In the genomic region with DNA sequence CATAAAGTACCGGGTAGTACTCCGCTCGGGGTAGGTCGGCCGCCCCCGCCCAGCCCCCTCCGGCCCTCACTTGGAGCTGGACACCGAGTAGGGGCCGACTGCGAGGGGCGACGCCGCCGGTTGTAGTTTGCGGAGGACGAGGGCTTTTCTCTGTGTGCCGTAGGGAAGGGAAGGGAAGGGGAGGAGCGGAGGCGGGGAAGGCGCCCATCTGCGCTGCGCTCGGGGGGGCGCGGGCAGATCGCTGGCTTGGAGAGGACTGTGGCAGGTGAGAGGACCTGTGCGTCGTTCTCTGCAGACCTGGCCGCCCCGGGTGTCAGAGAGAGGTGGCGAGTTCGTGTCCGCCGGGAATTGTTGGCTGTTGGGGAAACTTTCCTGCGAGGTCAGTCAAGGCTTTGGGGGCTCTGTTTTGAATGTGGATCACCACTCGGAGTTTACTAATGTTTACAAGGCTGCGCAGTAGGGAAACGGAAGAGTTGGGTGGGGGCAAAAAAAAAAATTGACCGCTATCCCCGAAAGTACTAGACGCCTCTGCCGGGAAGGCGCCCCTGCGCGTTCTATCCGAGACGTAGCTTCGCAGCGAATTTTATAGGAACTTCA, we compare ENCODE assay signal across 8 cellular contexts. TPM values are rescaled to one million over a fixed set of nuclear protein-coding genes. Genes with fewer than 3 reads are reported as not detected.
A peak's percentile ranks its signal among the peaks of the same experiment; 100 is the strongest.
DNase-seq lines count a peak whose midpoint lies in the region; ATAC-seq, FAIRE-seq and TF ChIP-seq lines count a peak whose summit lies in the region.

No MANE protein-coding gene starts in this region.

- H3K9ac ChIP-seq in GM23248: peak overlapping the region; percentile 98

- no peak for TF ChIP-seq CTCF in A549 (IDR thresholded peaks at IDR 0.05)
- 0 out of 2 replicates have a peak, but pooled peaks have one; percentile 40 for TF ChIP-seq CTCF in PC-9 (conservative IDR thresholded peaks at IDR 0.05)
- no peak for TF ChIP-seq CTCF in hepatocyte (IDR thresholded peaks at IDR 0.05; ENCODE audit: poor library complexity)
- TF ChIP-seq CTCF in gastrocnemius medialis (IDR thresholded peaks at IDR 0.05 in 4 of 5, conservative IDR thresholded peaks at IDR 0.05 in 1 of 5): no peak

- H2AFZ ChIP-seq in GM23248: peak overlapping the region; percentile 76
- H2AFZ ChIP-seq in PC-9: peak overlapping the region; percentile 73
- H2AFZ ChIP-seq in hepatocyte: no peak overlapping the region

- FAIRE-seq in A549 (lab: Jason Lieb, UNC): no peak

- TF ChIP-seq EP300 in A549 (IDR thresholded peaks at IDR 0.05): no peak

- H3K79me2 ChIP-seq in GM23248 (ENCODE audit: insufficient read depth) (peaks cover 62% of the 10 kb centered on the region), PC-9 (ENCODE audit: low read depth) (peaks cover 63% of the 10 kb centered on the region), hepatocyte (peaks cover 60% of the 10 kb centered on the region)

- H3K27ac ChIP-seq in A549 (peak overlapping the region; percentile 94 to 98), GM23248 (peak overlapping the region; percentile 98), PC-9 (peak overlapping the region; percentile 48), hepatocyte (peak overlapping the region; percentile 99), gastrocnemius medialis (peak overlapping the region; percentile 97 to 100 (median 100))

- H3K9me3 ChIP-seq in A549: no peaks in the 10 kb centered on the region
- H3K9me3 ChIP-seq in GM23248 (ENCODE audit: low read depth): no peaks in the 10 kb centered on the region
- H3K9me3 ChIP-seq in PC-9 (ENCODE audit: insufficient read depth, low read depth): no peaks in the 10 kb centered on the region
- no peaks in the 10 kb centered on the region for H3K9me3 ChIP-seq in hepatocyte (ENCODE audit: low read depth)
- H3K9me3 ChIP-seq in gastrocnemius medialis: no peaks in the 10 kb centered on the region

- ATAC-seq in A549 (peak; percentile 3; a peak in 5 of 6 replicates), gastrocnemius medialis (no peak), GM19023 (IDR thresholded peaks at IDR 0.05; ENCODE audit: unreplicated experiment) (no peak)

- peak overlapping the region; percentile 82 for H3K4me2 ChIP-seq in A549
- peak overlapping the region; percentile 89 for H3K4me2 ChIP-seq in GM23248 (ENCODE audit: unreplicated experiment)
- H3K4me2 ChIP-seq in PC-9: peak overlapping the region; percentile 82
- H3K4me2 ChIP-seq in hepatocyte: peak overlapping the region; percentile 82

- TF ChIP-seq RAD21 in A549 (conservative IDR thresholded peaks at IDR 0.05 in 1 of 2, IDR thresholded peaks at IDR 0.05 in 1 of 2): no peak

- POLR2A ChIA-PET in A549 (lab: Yijun Ruan, JAX): interaction anchor here (0.6 to 1.5 kb wide), 24 partner anchors 9 to 406 kb away, joined by 3 to 25 read pairs (median 4); partner anchors contain the start of genes ANKRD10, CARS2 and NAXD
- POLR2A ChIA-PET in PC-9 (lab: Charles Lee; ENCODE audit: unreplicated experiment): interaction anchor here (0.5 to 1.0 kb wide), 16 partner anchors 9 to 1839 kb away, joined by 3 to 17 read pairs (median 7); partner anchors contain the start of genes CARS2, NAXD and RAB20

- H3K9me2 ChIP-seq in GM23248 (ENCODE audit: insufficient read depth): no peaks in the 10 kb centered on the region
- no peaks in the 10 kb centered on the region for H3K9me2 ChIP-seq in PC-9 (ENCODE audit: insufficient read depth)
- H3K9me2 ChIP-seq in hepatocyte (replicated peaks; ENCODE audit: insufficient read depth): no peaks in the 10 kb centered on the region

- in situ Hi-C loops in GM23248 (cut with MboI): no loop called here
- in situ Hi-C loops in gastrocnemius medialis (cut with MboI; ENCODE audit: low sequenced_read_pairs in 4 of 4): loop anchor here in 2 of 4 donors (25.0 kb wide), 1 partner anchor 197 kb away; the partner anchor contains the start of gene ANKRD10 (in 2 of the 2)

- no peaks in the 10 kb centered on the region for H3K27me3 ChIP-seq in GM23248 (replicated peaks; ENCODE audit: insufficient read depth)
- no peaks in the 10 kb centered on the region for H3K27me3 ChIP-seq in PC-9 (ENCODE audit: insufficient read depth, low read depth)
- H3K27me3 ChIP-seq in hepatocyte: no peaks in the 10 kb centered on the region
- no peaks in the 10 kb centered on the region for H3K27me3 ChIP-seq in gastrocnemius medialis

- no peaks in the 10 kb centered on the region for H3K36me3 ChIP-seq in GM23248 (ENCODE audit: low read depth)
- no peaks in the 10 kb centered on the region for H3K36me3 ChIP-seq in PC-9 (ENCODE audit: low read depth)
- H3K36me3 ChIP-seq in hepatocyte (replicated peaks; ENCODE audit: insufficient read depth, low read depth): no peaks in the 10 kb centered on the region
- H3K36me3 ChIP-seq in gastrocnemius medialis: peaks cover 0 to 9% of the 10 kb centered on the region in 2 donors

- H3K4me3 ChIP-seq in A549: peak overlapping the region; percentile 93
- peak overlapping the region; percentile 87 for H3K4me3 ChIP-seq in GM23248
- H3K4me3 ChIP-seq in PC-9: peak overlapping the region; percentile 89
- H3K4me3 ChIP-seq in hepatocyte: peak overlapping the region; percentile 53
- peak overlapping the region; percentile 85 to 98 (median 92) for H3K4me3 ChIP-seq in gastrocnemius medialis

- TSS peak; percentile 85 for BruUV-seq in PC-9 (replicated peaks; lab: Mats Ljungman, UMichigan)

- CTCF ChIA-PET in A549 (lab: Yijun Ruan, JAX): interaction anchor here (0.6 to 1.0 kb wide), 2 partner anchors 11 to 245 kb away, joined by 3 read pairs; no protein-coding TSS in a partner anchor
- CTCF ChIA-PET in PC-9 (lab: Charles Lee): interaction anchor here (0.6 kb wide), 1 partner anchor 230 kb away, joined by 5 read pairs; no protein-coding TSS in a partner anchor

- H3F3A ChIP-seq in GM23248 (ENCODE audit: insufficient read depth): peaks cover 25% of the 10 kb centered on the region
- H3F3A ChIP-seq in PC-9 (ENCODE audit: insufficient read depth, low read depth): peaks cover 17% of the 10 kb centered on the region

- no peaks in the 10 kb centered on the region for H4K20me1 ChIP-seq in GM23248 (ENCODE audit: insufficient read depth)
- H4K20me1 ChIP-seq in PC-9 (ENCODE audit: insufficient read depth): peaks cover 25% of the 10 kb centered on the region
- H4K20me1 ChIP-seq in hepatocyte (ENCODE audit: insufficient read depth, poor library complexity, severe bottlenecking): peaks cover 25% of the 10 kb centered on the region

- peak; percentile 99 for TF ChIP-seq POLR2A in A549 (IDR thresholded peaks at IDR 0.05; ENCODE audit: low read length)
- TF ChIP-seq POLR2A in gastrocnemius medialis (IDR thresholded peaks at IDR 0.05): peak; percentile 100

- WGBS in A549 (ENCODE audit: missing lambda C conversion rate): 1% methylated on average over 15 of the region's 49 CpGs
- WGBS in GM23248 (ENCODE audit: low coverage in 1 of 2, low lambda C conversion rate in 2 of 2, missing lambda C conversion rate in 2 of 2), 2 experiments: 1 to 2% methylated on average over 37 to 38 of the region's 49 CpGs
- WGBS in hepatocyte (ENCODE audit: low lambda C conversion rate, missing lambda C conversion rate): 2% methylated on average over 46 of the region's 49 CpGs

- no peak for DNase-seq in A549 (ENCODE audit: low read depth in 1 of 2, low spot score in 1 of 2)
- DNase-seq in GM23248: peak; percentile 68
- DNase-seq in PC-9: no peak
- peak in 42 of 56 donors; percentile 18 to 80 (median 59) for DNase-seq in amygdala (lab: John Stamatoyannopoulos, UW)
- peak; percentile 67 for DNase-seq in hepatocyte (ENCODE audit: low spot score)
- peak; percentile 29 to 55 for DNase-seq in gastrocnemius medialis
- DNase-seq in SKM-1 (lab: John Stamatoyannopoulos, UW; ENCODE audit: unreplicated experiment): no peak

- intact Hi-C loops in PC-9 (cut with micrococcal nuclease; ENCODE audit: unreplicated experiment): loop anchor here (1.0 to 10.0 kb wide), 8 partner anchors 102 to 1470 kb away; no protein-coding TSS in a partner anchor
- intact Hi-C loops in gastrocnemius medialis (cut with DNase I; ENCODE audit: low total_unique reads): loop anchor here (2.0 to 10.0 kb wide), 7 partner anchors 153 to 928 kb away; partner anchors contain the start of genes IRS2 and RAB20

- H3K4me1 ChIP-seq in A549 (peaks cover 18% of the 10 kb centered on the region; the same call in 2 of the 3 replicates), GM23248 (ENCODE audit: insufficient read depth) (peaks cover 24% of the 10 kb centered on the region), PC-9 (replicated peaks; ENCODE audit: insufficient read depth) (peaks cover 31% of the 10 kb centered on the region), hepatocyte (ENCODE audit: insufficient read depth) (peaks cover 17% of the 10 kb centered on the region), gastrocnemius medialis (peaks cover 25 to 30% of the 10 kb centered on the region in 2 donors)

RNA-seq across cellular contexts. Expression of gene ING1, which starts 1.4 kb away (rescaled TPM):
- 5.1 and 8.6 TPM in 2 replicates for polyA plus RNA-seq in A549 (2011; rRNA removed)
- 24.6 and 25.6 TPM in 2 replicates for polyA plus RNA-seq in A549 (2012; cell fraction: cytosol; rRNA removed)
- 16.7 and 21.0 TPM in 2 replicates for polyA plus RNA-seq in A549 (2012; cell fraction: nucleus; rRNA removed)
- polyA plus RNA-seq in A549 (2017; fragmentation: RNase III; extraction: RNeasy Plus Mini Kit Qiagen cat#74134 plus additional on column Dnase treatment): 6.9 to 7.9 TPM (median 7.2 TPM) in 3 replicates
- 5.1 and 5.4 TPM in 2 replicates for polyA minus RNA-seq in A549 (2011; rRNA and poly(A)+ RNA removed)
- total RNA-seq in GM23248 (2014; rRNA removed; shearing (Covaris generic)): 7.2 and 8.2 TPM in 2 replicates
- polyA plus RNA-seq in GM23248 (2016; fragmentation: Nextera tagmentation; extraction: Ambion mirVana): 6.5 and 7.2 TPM in 2 replicates
- total RNA-seq in PC-9 (2021): 21.2 and 23.1 TPM in 2 replicates
- total RNA-seq in hepatocyte: 14.7 and 15.7 TPM in 2 replicates
- polyA plus RNA-seq in hepatocyte: 24.2 and 26.4 TPM in 2 replicates
- total RNA-seq in gastrocnemius medialis: 10 to 100 TPM in 2 of 4 donors, 1 to 10 TPM in 2; 5.9 to 18.2 (median 13.5) TPM

RNA-seq across cellular contexts. Expression of gene CARS2, which starts 9.0 kb away (rescaled TPM):
- polyA plus RNA-seq in A549 (2011; rRNA removed): 28.8 and 31.5 TPM in 2 replicates
- polyA plus RNA-seq in A549 (2012; cell fraction: cytosol; rRNA removed): 48.9 and 54.3 TPM in 2 replicates
- polyA plus RNA-seq in A549 (2012; cell fraction: nucleus; rRNA removed): 106 and 107 TPM in 2 replicates
- polyA plus RNA-seq in A549 (2017; fragmentation: RNase III; extraction: RNeasy Plus Mini Kit Qiagen cat#74134 plus additional on column Dnase treatment): 41.4 to 42.6 TPM (median 41.8 TPM) in 3 replicates
- 24.2 and 26.0 TPM in 2 replicates for polyA minus RNA-seq in A549 (2011; rRNA and poly(A)+ RNA removed)
- total RNA-seq in GM23248 (2014; rRNA removed; shearing (Covaris generic)): 74.1 and 75.7 TPM in 2 replicates
- polyA plus RNA-seq in GM23248 (2016; fragmentation: Nextera tagmentation; extraction: Ambion mirVana): 88.6 and 96.7 TPM in 2 replicates
- total RNA-seq in PC-9 (2021): 57.1 and 67.0 TPM in 2 replicates
- 70.9 and 72.9 TPM in 2 replicates for total RNA-seq in hepatocyte
- 105 and 127 TPM in 2 replicates for polyA plus RNA-seq in hepatocyte
- total RNA-seq in gastrocnemius medialis: 10 to 100 TPM; 22.5 to 34.8 (median 28.0) TPM

Comparison
In these comparisons a context has a peak if more than half of its experiments do, and no peak if none do; other contexts are left out.
1. ATAC-seq: peak in A549 (2 of 2); none in gastrocnemius medialis (0 of 2) and GM19023 (single experiment).
2. DNase-seq: peak in GM23248 (single experiment), amygdala (42 of 56), hepatocyte (single experiment) and gastrocnemius medialis (2 of 2); none in A549 (0 of 2), PC-9 (0 of 2) and SKM-1 (single experiment).
3. H3K27ac ChIP-seq: peak in every context shown above with its lines; median percentile 100 in gastrocnemius medialis; 99 in hepatocyte; 98 in GM23248; 96 in A549; 48 in PC-9.
4. Peak in every context shown above with its lines, with median percentiles within 50 percentile points of each other: H3K4me2 ChIP-seq and H3K4me3 ChIP-seq.